ENCODE assay signal across 2 cellular contexts in the genomic region with DNA sequence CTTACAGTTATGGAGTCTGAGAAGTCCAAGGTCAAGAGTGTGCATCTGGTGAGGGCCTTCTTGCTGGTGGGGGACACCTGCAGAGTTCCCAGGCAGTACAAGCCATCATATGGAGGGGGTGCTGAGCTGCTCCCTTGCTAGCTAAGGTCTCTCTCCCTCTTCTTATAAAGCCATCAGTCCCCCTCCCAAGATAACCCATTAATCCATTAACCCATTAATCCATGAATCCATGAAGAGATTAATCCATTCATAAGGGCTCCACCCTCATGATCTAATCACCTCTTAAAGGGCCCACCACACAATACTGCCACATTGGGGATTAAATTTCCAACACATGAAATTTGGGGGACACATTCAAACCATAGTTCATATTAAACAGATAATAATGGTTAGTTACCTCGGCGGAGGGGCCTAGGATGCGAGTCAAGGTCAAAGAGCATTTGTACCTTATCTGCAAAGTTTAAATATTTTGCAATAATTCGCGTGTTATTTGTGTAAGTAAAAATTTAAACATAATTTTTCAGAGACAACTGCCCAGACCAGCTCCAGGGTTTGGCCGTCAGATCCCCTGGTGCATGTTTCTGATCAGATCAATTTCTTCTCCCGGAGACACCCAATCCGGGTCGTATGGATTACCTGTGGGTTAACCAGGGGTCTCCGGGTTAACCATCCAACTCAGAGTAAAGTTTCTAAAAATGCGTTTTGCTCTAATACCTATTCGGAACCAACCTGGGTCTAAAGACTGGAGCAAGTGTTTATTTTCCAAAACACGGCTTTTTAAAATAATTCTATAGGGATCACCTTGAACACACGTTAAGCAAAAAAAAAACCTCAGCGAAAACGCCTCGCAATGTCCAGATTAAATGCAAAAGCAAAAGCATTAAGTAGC.
TF ChIP-seq lines count a peak whose summit lies in the region.

No MANE protein-coding gene starts in this region.

TF ChIP-seq in SK-N-SH, 30 proteins besides CTCF, POLR2A, EP300 and RAD21:
- TF ChIP-seq, protein P1, sequence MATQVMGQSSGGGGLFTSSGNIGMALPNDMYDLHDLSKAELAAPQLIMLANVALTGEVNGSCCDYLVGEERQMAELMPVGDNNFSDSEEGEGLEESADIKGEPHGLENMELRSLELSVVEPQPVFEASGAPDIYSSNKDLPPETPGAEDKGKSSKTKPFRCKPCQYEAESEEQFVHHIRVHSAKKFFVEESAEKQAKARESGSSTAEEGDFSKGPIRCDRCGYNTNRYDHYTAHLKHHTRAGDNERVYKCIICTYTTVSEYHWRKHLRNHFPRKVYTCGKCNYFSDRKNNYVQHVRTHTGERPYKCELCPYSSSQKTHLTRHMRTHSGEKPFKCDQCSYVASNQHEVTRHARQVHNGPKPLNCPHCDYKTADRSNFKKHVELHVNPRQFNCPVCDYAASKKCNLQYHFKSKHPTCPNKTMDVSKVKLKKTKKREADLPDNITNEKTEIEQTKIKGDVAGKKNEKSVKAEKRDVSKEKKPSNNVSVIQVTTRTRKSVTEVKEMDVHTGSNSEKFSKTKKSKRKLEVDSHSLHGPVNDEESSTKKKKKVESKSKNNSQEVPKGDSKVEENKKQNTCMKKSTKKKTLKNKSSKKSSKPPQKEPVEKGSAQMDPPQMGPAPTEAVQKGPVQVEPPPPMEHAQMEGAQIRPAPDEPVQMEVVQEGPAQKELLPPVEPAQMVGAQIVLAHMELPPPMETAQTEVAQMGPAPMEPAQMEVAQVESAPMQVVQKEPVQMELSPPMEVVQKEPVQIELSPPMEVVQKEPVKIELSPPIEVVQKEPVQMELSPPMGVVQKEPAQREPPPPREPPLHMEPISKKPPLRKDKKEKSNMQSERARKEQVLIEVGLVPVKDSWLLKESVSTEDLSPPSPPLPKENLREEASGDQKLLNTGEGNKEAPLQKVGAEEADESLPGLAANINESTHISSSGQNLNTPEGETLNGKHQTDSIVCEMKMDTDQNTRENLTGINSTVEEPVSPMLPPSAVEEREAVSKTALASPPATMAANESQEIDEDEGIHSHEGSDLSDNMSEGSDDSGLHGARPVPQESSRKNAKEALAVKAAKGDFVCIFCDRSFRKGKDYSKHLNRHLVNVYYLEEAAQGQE (IDR thresholded peaks at IDR 0.05; ENCODE audit: low read depth, low read length): no peak
- peak; percentile 25; the same call in 1 of the 2 replicates for TF ChIP-seq GATA2 (CRISPR knock-in tag; IDR thresholded peaks at IDR 0.05)

TF ChIP-seq in SK-N-SH treated with all-trans-retinoic acid at 6 μM for 48 hours, 23 proteins besides CTCF, POLR2A, EP300 and RAD21:
- TF ChIP-seq SNAI2 (CRISPR knock-in tag; IDR thresholded peaks at IDR 0.05) (no peak), ZFP30 (CRISPR knock-in tag; IDR thresholded peaks at IDR 0.05) (no peak), ARNTL (CRISPR knock-in tag; IDR thresholded peaks at IDR 0.05; ENCODE audit: borderline replicate concordance, low read depth) (no peak), TCF4 (CRISPR knock-in tag; IDR thresholded peaks at IDR 0.05; ENCODE audit: borderline replicate concordance) (no peak), TSHZ2 (CRISPR knock-in tag; IDR thresholded peaks at IDR 0.05) (no peak), ZFP3 (CRISPR knock-in tag; IDR thresholded peaks at IDR 0.05) (no peak)
TF ChIP-seq in SK-N-SH treated with all-trans-retinoic acid at 6 μM for 48 hours: peak in this region for 0.
